Comparison of ENCODE assay signal across 1 cellular context in the genomic region with DNA sequence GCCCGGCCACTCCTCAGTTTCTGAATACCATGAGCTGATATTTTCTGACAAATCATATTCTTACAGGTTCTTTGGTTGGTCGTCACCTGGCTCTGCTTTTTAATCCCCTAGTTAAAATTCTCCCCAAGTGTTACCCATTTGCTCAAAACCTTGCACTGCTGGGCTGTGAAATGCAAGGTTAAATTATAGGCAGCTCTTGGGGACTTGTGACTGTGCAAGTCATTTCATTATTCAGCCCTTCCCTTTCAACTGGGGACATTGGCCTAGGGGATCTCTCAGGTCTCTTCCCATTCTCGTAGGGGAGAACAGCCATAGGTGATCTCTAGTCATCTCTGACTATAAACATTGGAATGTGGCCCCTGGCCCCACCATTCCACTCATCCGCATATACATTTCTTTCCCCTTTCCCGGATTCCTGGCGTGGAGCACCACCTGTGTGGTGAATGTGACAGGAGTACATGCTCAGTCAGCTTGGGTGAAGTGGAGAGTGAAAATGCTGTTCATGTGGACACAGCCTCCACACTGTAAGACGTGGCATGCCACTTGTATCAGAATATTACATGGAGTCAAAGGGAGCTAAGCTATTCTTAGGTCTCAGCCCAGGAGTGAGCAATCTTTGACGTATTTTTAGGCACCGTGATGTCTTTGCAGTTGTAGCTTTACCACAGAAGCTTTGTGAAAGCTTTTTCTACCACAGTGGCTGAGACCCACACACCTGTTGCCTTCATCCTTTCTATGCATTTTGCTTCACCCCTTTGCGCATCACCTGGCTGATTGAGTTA.
TF ChIP-seq lines count a peak whose summit lies in the region.

No MANE protein-coding gene starts in this region.

TF ChIP-seq in IMR-90, 13 proteins besides CTCF, POLR2A, EP300 and RAD21:
- TF ChIP-seq RFX5 (IDR thresholded peaks at IDR 0.05; ENCODE audit: low read depth, low read length) (no peak), MAZ (IDR thresholded peaks at IDR 0.05; ENCODE audit: borderline replicate concordance, low read depth, low read length) (no peak), MXI1 (IDR thresholded peaks at IDR 0.05; ENCODE audit: borderline replicate concordance, low read depth, low read length) (no peak), NFE2L2 (IDR thresholded peaks at IDR 0.05; ENCODE audit: low read depth, low read length) (no peak), MAFK (IDR thresholded peaks at IDR 0.05; ENCODE audit: low read depth, low read length) (no peak), BHLHE40 (IDR thresholded peaks at IDR 0.05; ENCODE audit: low read depth, low read length) (no peak), CHD1 (IDR thresholded peaks at IDR 0.05; ENCODE audit: low read depth, low read length) (no peak), FOS (IDR thresholded peaks at IDR 0.05; ENCODE audit: low read depth, low read length) (no peak), CEBPB (IDR thresholded peaks at IDR 0.05; ENCODE audit: low read depth, low read length) (no peak), SMC3 (IDR thresholded peaks at IDR 0.05; ENCODE audit: low read depth, low read length) (no peak), RCOR1 (IDR thresholded peaks at IDR 0.05; ENCODE audit: insufficient replicate concordance, low read length) (no peak)
- TF ChIP-seq, protein P1, sequence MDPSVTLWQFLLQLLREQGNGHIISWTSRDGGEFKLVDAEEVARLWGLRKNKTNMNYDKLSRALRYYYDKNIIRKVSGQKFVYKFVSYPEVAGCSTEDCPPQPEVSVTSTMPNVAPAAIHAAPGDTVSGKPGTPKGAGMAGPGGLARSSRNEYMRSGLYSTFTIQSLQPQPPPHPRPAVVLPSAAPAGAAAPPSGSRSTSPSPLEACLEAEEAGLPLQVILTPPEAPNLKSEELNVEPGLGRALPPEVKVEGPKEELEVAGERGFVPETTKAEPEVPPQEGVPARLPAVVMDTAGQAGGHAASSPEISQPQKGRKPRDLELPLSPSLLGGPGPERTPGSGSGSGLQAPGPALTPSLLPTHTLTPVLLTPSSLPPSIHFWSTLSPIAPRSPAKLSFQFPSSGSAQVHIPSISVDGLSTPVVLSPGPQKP (IDR thresholded peaks at IDR 0.05; ENCODE audit: borderline replicate concordance, low read depth, low read length): no peak
- TF ChIP-seq, protein P2, sequence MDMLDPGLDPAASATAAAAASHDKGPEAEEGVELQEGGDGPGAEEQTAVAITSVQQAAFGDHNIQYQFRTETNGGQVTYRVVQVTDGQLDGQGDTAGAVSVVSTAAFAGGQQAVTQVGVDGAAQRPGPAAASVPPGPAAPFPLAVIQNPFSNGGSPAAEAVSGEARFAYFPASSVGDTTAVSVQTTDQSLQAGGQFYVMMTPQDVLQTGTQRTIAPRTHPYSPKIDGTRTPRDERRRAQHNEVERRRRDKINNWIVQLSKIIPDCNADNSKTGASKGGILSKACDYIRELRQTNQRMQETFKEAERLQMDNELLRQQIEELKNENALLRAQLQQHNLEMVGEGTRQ (IDR thresholded peaks at IDR 0.05; ENCODE audit: low read depth, low read length): no peak
